In genomic region chr3:33989229-33989628, GRCh38 we compare ENCODE assay signal across 23 cellular contexts.
"Had no signal": no experiment of that assay in that cellular context is flagged by ENCODE, and none has a peak within 500 bp of the region (broad histone marks: within the 10 kb centered on the region; RNA-seq: fewer than 3 reads in every experiment).

No MANE protein-coding gene starts in this region.

- H3K4me3 Mint-ChIP-seq: activated CD8-positive, alpha-beta T cell treated with anti-CD3 and anti-CD28 coated beads, Interleukin-2, amount 10 ng/mL, durations not matched to agents 7 days and 5 days; activated naive CD8-positive, alpha-beta T cell treated with anti-CD3 and anti-CD28 coated beads, Interleukin-2, amount 10 ng/mL, durations not matched to agents 7 days and 5 days had no signal

- ATAC-seq: activated CD8-positive, alpha-beta T cell treated with anti-CD3 and anti-CD28 coated beads, Interleukin-2, amount 10 ng/mL, durations not matched to agents 7 days and 5 days; Panc1; Right ventricle myocardium inferior had no signal

- H3K27ac ChIP-seq: adrenal gland, SK-N-MC had no signal

- H3K4me1 ChIP-seq: adrenal gland had no signal

- H3K27ac Mint-ChIP-seq: activated CD8-positive, alpha-beta T cell treated with anti-CD3 and anti-CD28 coated beads, Interleukin-2, amount 10 ng/mL, durations not matched to agents 7 days and 5 days; activated naive CD8-positive, alpha-beta T cell treated with anti-CD3 and anti-CD28 coated beads, Interleukin-2, amount 10 ng/mL, durations not matched to agents 7 days and 5 days had no signal

- H3K4me3 ChIP-seq: adrenal gland, SK-N-MC had no signal

- H3K27me3 ChIP-seq: adrenal gland had no signal

- DNase-seq: activated CD4-positive, alpha-beta T cell treated with anti-CD3 and anti-CD28 coated beads for 48 hours; activated CD4-positive, alpha-beta T cell treated with anti-CD3 and anti-CD28 coated beads, Interleukin-2, amount 50 U/mL, for 4 hours; activated CD4-positive, CD25-positive, alpha-beta regulatory T cell treated with anti-CD3 and anti-CD28 coated beads, Interleukin-2, amount 50 U/mL, for 72 hours; activated CD8-positive, alpha-beta memory T cell treated with anti-CD3 and anti-CD28 coated beads, Interleukin-2, amount 50 U/mL, for 48 hours; activated CD8-positive, alpha-beta T cell treated with anti-CD3 and anti-CD28 coated beads, Interleukin-2, amount 10 ng/mL, durations not matched to agents 7 days and 5 days; activated naive CD4-positive, alpha-beta T cell treated with anti-CD3 and anti-CD28 coated beads, Interleukin-2, amount 50 U/mL, for 16 hours; activated naive CD8-positive, alpha-beta T cell treated with anti-CD3 and anti-CD28 coated beads, Interleukin-2, amount 10 ng/mL, durations not matched to agents 7 days and 5 days; activated T-cell treated with anti-CD3 and anti-CD28 coated beads, Interleukin-2, amount 50 U/mL, for 1 hour; adrenal gland; anterior cingulate cortex; cerebellar nuclear complex; MV-4-11; NCI-H1105; NCI-H1436; NCI-H1694 treated with DMSO at 0.1 percent for 48 hours; NCI-H2029 treated with DMSO at 0.1 percent for 48 hours; NCI-H510A treated with DMSO at 0.1 percent for 48 hours; OCI-M1; RPMI8226; T-helper 1 cell had no signal

- H3K36me3 ChIP-seq: adrenal gland had no signal

- H3K9me3 ChIP-seq: adrenal gland had no signal
